In the genomic region with DNA sequence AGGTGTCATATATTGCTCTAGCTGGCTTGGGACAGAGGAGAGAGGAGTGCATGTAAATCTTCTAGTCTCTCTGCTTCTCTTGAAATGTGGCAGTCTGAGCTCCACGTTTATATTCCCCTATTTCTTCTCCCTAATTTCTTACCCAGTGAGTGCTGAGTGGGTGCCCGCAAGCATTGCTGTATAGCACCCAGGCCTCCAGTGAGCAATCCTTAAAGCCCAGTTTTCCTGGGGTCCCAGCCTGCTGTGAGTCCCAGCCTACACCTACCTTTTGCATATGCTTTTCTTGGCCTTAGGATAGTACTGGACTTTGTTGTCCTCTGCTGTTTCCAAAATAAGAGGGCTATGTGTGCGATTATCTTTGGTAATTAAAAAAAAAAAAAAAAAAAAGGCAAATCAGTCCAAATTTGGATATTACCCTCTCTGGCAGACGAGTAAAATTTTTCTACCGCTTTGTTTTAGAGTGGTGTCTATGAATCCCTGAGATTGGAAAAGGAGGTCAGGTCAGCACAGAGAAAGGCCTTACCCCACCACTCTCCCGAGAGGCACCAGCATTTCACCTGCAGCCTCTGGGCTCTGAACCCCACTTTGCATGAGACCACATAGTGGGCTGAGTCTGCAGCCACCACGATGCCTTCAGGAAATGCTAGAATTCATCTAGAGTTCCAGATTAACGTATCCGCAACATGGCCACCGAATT, we compare ENCODE assay signal across 8 cellular contexts. TPM values are rescaled to one million over a fixed set of nuclear protein-coding genes. Genes with fewer than 3 reads are reported as not detected.
DNase-seq lines count a peak whose midpoint lies in the region; ATAC-seq and TF ChIP-seq lines count a peak whose summit lies in the region.

No MANE protein-coding gene starts in this region.

- no peaks in the 10 kb centered on the region for H3K27me3 Mint-ChIP-seq in central memory CD8-positive, alpha-beta T cell

- ATAC-seq in HG03045 (IDR thresholded peaks at IDR 0.05; ENCODE audit: unreplicated experiment), result peak; percentile 58
- peak; percentile 14 for ATAC-seq in central memory CD8-positive, alpha-beta T cell (replicated peaks; ENCODE audit: extremely low read depth, poor library complexity, severe bottlenecking)
- peak; percentile 3 for ATAC-seq in mucosa of descending colon
- no peak for ATAC-seq in GM18519 (IDR thresholded peaks at IDR 0.05; ENCODE audit: low FRiP score, unreplicated experiment)
- ATAC-seq in activated naive CD4-positive, alpha-beta T cell treated with anti-CD3 and anti-CD28 coated beads, Interleukin-2, amount 50 U/mL, for 72 hours, result no peak

- H3K9me3 ChIP-seq in mucosa of descending colon, result no peaks in the 10 kb centered on the region

- DNase-seq in Caki2 (ENCODE audit: low read depth) (peak; percentile 46), mucosa of descending colon (peak in 1 of 3 donors; percentile 30), Ammon's horn (ENCODE audit: low spot score) (no peak), AG08396 (ENCODE audit: low spot score) (no peak)
- no peak for DNase-seq in central memory CD8-positive, alpha-beta T cell (ENCODE audit: low spot score in 2 of 2)
- no peak for DNase-seq in activated naive CD4-positive, alpha-beta T cell treated with anti-CD3 and anti-CD28 coated beads, Interleukin-2, amount 50 U/mL, for 72 hours (ENCODE audit: low spot score in 2 of 2)

- TF ChIP-seq CTCF in mucosa of descending colon (IDR thresholded peaks at IDR 0.05), result no peak

- in situ Hi-C loops in Caki2 (cut with HindIII; ENCODE audit: low pct_unique_long_range_greater_than_20kb, low sequenced_read_pairs), result no loop called here

- H3K9me3 Mint-ChIP-seq in central memory CD8-positive, alpha-beta T cell, result peaks cover 6% of the 10 kb centered on the region
- H3K9me3 Mint-ChIP-seq in activated naive CD4-positive, alpha-beta T cell treated with anti-CD3 and anti-CD28 coated beads, Interleukin-2, amount 50 U/mL, for 72 hours, result peaks cover 0 to 4% of the 10 kb centered on the region in 2 donors

- H3K4me3 Mint-ChIP-seq in central memory CD8-positive, alpha-beta T cell, result no peak overlapping the region

- H3K4me1 ChIP-seq in mucosa of descending colon (ENCODE audit: low read depth), result peaks cover 16% of the 10 kb centered on the region

- H3K36me3 Mint-ChIP-seq in central memory CD8-positive, alpha-beta T cell (ENCODE audit: insufficient read depth), result no peaks in the 10 kb centered on the region
- peaks cover 0 to 7% of the 10 kb centered on the region in 2 donors for H3K36me3 Mint-ChIP-seq in activated naive CD4-positive, alpha-beta T cell treated with anti-CD3 and anti-CD28 coated beads, Interleukin-2, amount 50 U/mL, for 72 hours

- H3K4me1 Mint-ChIP-seq in central memory CD8-positive, alpha-beta T cell, result no peaks in the 10 kb centered on the region

- no peaks in the 10 kb centered on the region for H3K36me3 ChIP-seq in mucosa of descending colon (ENCODE audit: low read depth)

- no peak overlapping the region for H3K27ac Mint-ChIP-seq in central memory CD8-positive, alpha-beta T cell (ENCODE audit: low read depth)
- no peak overlapping the region for H3K27ac Mint-ChIP-seq in activated naive CD4-positive, alpha-beta T cell treated with anti-CD3 and anti-CD28 coated beads, Interleukin-2, amount 50 U/mL, for 72 hours

- intact Hi-C loops in mucosa of descending colon (cut with DNase I, micrococcal nuclease), result no loop called here

- H3K4me3 ChIP-seq in mucosa of descending colon, result peak overlapping the region; percentile 12

RNA-seq across cellular contexts. Expression of a gene that starts 1.1 kb away (rescaled TPM):
- 667 and 694 TPM in 2 replicates for total RNA-seq in Caki2 (2014; rRNA removed; shearing (Covaris generic); ENCODE audit: low replicate concordance)
- total RNA-seq in mucosa of descending colon, result 100 to 1,000 TPM; 155 to 270 (median 227) TPM
- not detected for total RNA-seq in activated naive CD4-positive, alpha-beta T cell treated with anti-CD3 and anti-CD28 coated beads, Interleukin-2, amount 50 U/mL, for 72 hours

Comparison
In these comparisons a context has a peak if more than half of its experiments do, and no peak if none do; other contexts are left out.
1. ATAC-seq: peak in HG03045 (single experiment), central memory CD8-positive, alpha-beta T cell (single experiment) and mucosa of descending colon (single experiment); none in GM18519 (single experiment) and activated naive CD4-positive, alpha-beta T cell treated with anti-CD3 and anti-CD28 coated beads, Interleukin-2, amount 50 U/mL, for 72 hours (0 of 2).
2. RNA of a gene that starts 1.1 kb away (total RNA-seq): 667 to 694 TPM in Caki2 and 155 to 270 TPM in mucosa of descending colon; not detected in activated naive CD4-positive, alpha-beta T cell treated with anti-CD3 and anti-CD28 coated beads, Interleukin-2, amount 50 U/mL, for 72 hours; every median in the first group is over 100 times any median in the second.